In genomic region chrX:49073641-49074575, GRCh38 we compare ENCODE assay signal across 8 cellular contexts. TPM values are rescaled to one million over a fixed set of nuclear protein-coding genes. Genes with fewer than 3 reads are reported as not detected.
DNase-seq lines count a peak whose midpoint lies in the region; ATAC-seq, FAIRE-seq and TF ChIP-seq lines count a peak whose summit lies in the region.

Gene PRAF2 (minus strand): TSS chrX:49074002. CDS start chrX:49073987, 15 bp downstream.

- intact Hi-C loops in right lobe of liver (cut with DNase I) = no loop called here

- no peaks in the 10 kb centered on the region for H3K9me3 Mint-ChIP-seq in activated CD8-positive, alpha-beta T cell treated with anti-CD3 and anti-CD28 coated beads, Interleukin-2, amount 10 ng/mL, durations not matched to agents 7 days and 5 days (ENCODE audit: insufficient read depth)

- TF ChIP-seq CTCF in right lobe of liver (IDR thresholded peaks at IDR 0.05) = no peak

- CTCF ChIA-PET in activated CD8-positive, alpha-beta T cell treated with anti-CD3 and anti-CD28 coated beads, Interleukin-2, amount 10 ng/mL, durations not matched to agents 7 days and 5 days (lab: Charles Lee) = no interaction called here

- POLR2A ChIA-PET in activated CD8-positive, alpha-beta T cell treated with anti-CD3 and anti-CD28 coated beads, Interleukin-2, amount 10 ng/mL, durations not matched to agents 7 days and 5 days (lab: Charles Lee) = interaction anchor here (1.0 to 1.4 kb wide), 2 partner anchors 8 to 18 kb away, joined by 3 read pairs; no protein-coding TSS in a partner anchor

- peak within 1 kb of the TSS; percentile 84 for H3K4me3 Mint-ChIP-seq in activated CD8-positive, alpha-beta T cell treated with anti-CD3 and anti-CD28 coated beads, Interleukin-2, amount 10 ng/mL, durations not matched to agents 7 days and 5 days

- H3K36me3 ChIP-seq in duodenal mucosa (ENCODE audit: control insufficient read depth in 1 of 2, insufficient read depth in 2 of 2, low read length in 2 of 2) (peaks cover 8 to 12% of the 10 kb centered on the region in 2 donors), right lobe of liver (no peaks in the 10 kb centered on the region)

- H3K4me1 Mint-ChIP-seq in activated CD8-positive, alpha-beta T cell treated with anti-CD3 and anti-CD28 coated beads, Interleukin-2, amount 10 ng/mL, durations not matched to agents 7 days and 5 days (ENCODE audit: low read depth) = peaks cover 32% of the 10 kb centered on the region

- peak within 1 kb of the TSS; percentile 60 to 65 for H3K4me3 ChIP-seq in duodenal mucosa (ENCODE audit: low read depth in 1 of 2, low read length in 2 of 2)
- peak within 1 kb of the TSS; percentile 32 to 51 (median 44) for H3K4me3 ChIP-seq in right lobe of liver

- H3K27me3 ChIP-seq in duodenal mucosa (ENCODE audit: control insufficient read depth in 1 of 2, insufficient read depth in 2 of 2, low read length in 2 of 2) = no peaks in the 10 kb centered on the region
- H3K27me3 ChIP-seq in right lobe of liver = no peaks in the 10 kb centered on the region

- H3K9ac ChIP-seq in duodenal mucosa (ENCODE audit: low read depth in 1 of 2, low read length in 2 of 2) = peak within 1 kb of the TSS in 1 of 2 donors; percentile 38

- peaks cover 16% of the 10 kb centered on the region for H3K36me3 Mint-ChIP-seq in activated CD8-positive, alpha-beta T cell treated with anti-CD3 and anti-CD28 coated beads, Interleukin-2, amount 10 ng/mL, durations not matched to agents 7 days and 5 days (ENCODE audit: low read depth)

- TF ChIP-seq POLR2A in right lobe of liver (IDR thresholded peaks at IDR 0.05) = peak; percentile 55

- FAIRE-seq in A204.1 (lab: Jason Lieb, UNC) = peak; percentile 65

- peak within 1 kb of the TSS; percentile 50 for H3K27ac ChIP-seq in duodenal mucosa (ENCODE audit: low read depth, low read length)
- peak within 1 kb of the TSS in 1 of 3 donors; percentile 24 for H3K27ac ChIP-seq in right lobe of liver

- DNase-seq in NCI-H69 (lab: John Stamatoyannopoulos, UW) = peak; percentile 94
- DNase-seq in activated CD8-positive, alpha-beta T cell treated with anti-CD3 and anti-CD28 coated beads, Interleukin-2, amount 10 ng/mL, durations not matched to agents 7 days and 5 days = peak; percentile 94
- DNase-seq in right lobe of liver = peak; percentile 92 to 95 (median 94)
- peak; percentile 91 for DNase-seq in stimulated activated CD4-positive, alpha-beta T cell treated with anti-CD3 and anti-CD28 coated beads, Interleukin-4, amount 100 ng/mL, for 24 hours

- H3K4me1 ChIP-seq in duodenal mucosa (ENCODE audit: control insufficient read depth in 1 of 2, insufficient read depth in 2 of 2, low read length in 2 of 2) = peaks cover 3 to 15% of the 10 kb centered on the region in 2 donors
- no peaks in the 10 kb centered on the region for H3K4me1 ChIP-seq in right lobe of liver

- 31% methylated on average over 29 of the region's 61 CpGs for WGBS in right lobe of liver (ENCODE audit: insufficient coverage, low coverage, low lambda C conversion rate, missing lambda C conversion rate)

- peak; percentile 55 for ATAC-seq in GM18870 (IDR thresholded peaks at IDR 0.05; ENCODE audit: unreplicated experiment)
- peak; percentile 92 for ATAC-seq in HG03342 (IDR thresholded peaks at IDR 0.05; ENCODE audit: unreplicated experiment)
- ATAC-seq in activated CD8-positive, alpha-beta T cell treated with anti-CD3 and anti-CD28 coated beads, Interleukin-2, amount 10 ng/mL, durations not matched to agents 7 days and 5 days = peak; percentile 97
- peak; percentile 92 to 96 (median 94) for ATAC-seq in right lobe of liver

- peak within 1 kb of the TSS; percentile 87 for H3K27ac Mint-ChIP-seq in activated CD8-positive, alpha-beta T cell treated with anti-CD3 and anti-CD28 coated beads, Interleukin-2, amount 10 ng/mL, durations not matched to agents 7 days and 5 days

- no peaks in the 10 kb centered on the region for H3K27me3 Mint-ChIP-seq in activated CD8-positive, alpha-beta T cell treated with anti-CD3 and anti-CD28 coated beads, Interleukin-2, amount 10 ng/mL, durations not matched to agents 7 days and 5 days (ENCODE audit: low read depth)

- no peaks in the 10 kb centered on the region for H3K9me3 ChIP-seq in duodenal mucosa (ENCODE audit: control insufficient read depth in 1 of 2, low read length in 2 of 2)
- H3K9me3 ChIP-seq in right lobe of liver = no peaks in the 10 kb centered on the region

RNA-seq across cellular contexts. Expression of gene PRAF2, which starts in this region (rescaled TPM):
- total RNA-seq in activated CD8-positive, alpha-beta T cell treated with anti-CD3 and anti-CD28 coated beads, Interleukin-2, amount 10 ng/mL, durations not matched to agents 7 days and 5 days = 10 to 100 TPM; 19.7 to 22.6 TPM
- 10 to 100 TPM in 1 of 6 experiments, 1 to 10 TPM in 5; 3.1 to 11.2 (median 5.1) TPM for total RNA-seq in right lobe of liver
